Comparison of ENCODE assay signal across 1 cellular context in genomic region chr9:35078066-35078465, GRCh38.
TF ChIP-seq lines count a peak whose summit lies in the region.

No MANE protein-coding gene starts in this region.

TF ChIP-seq in HepG2, 621 proteins besides CTCF, POLR2A, EP300 and RAD21:
- TF ChIP-seq FOXK2 (IDR thresholded peaks at IDR 0.05) (no peak), AGO2 (optimal IDR thresholded peaks at IDR 0.05; ENCODE audit: low read depth, low read length) (no peak), ZNF737 (CRISPR knock-in tag; IDR thresholded peaks at IDR 0.05; ENCODE audit: borderline replicate concordance) (no peak), NR1H2 (CRISPR knock-in tag; IDR thresholded peaks at IDR 0.05; ENCODE audit: borderline replicate concordance, low read depth) (no peak), ZBTB43 (CRISPR knock-in tag; conservative IDR thresholded peaks at IDR 0.05) (no peak), HBP1 (CRISPR knock-in tag; IDR thresholded peaks at IDR 0.05; ENCODE audit: low read depth) (no peak), CREBL2 (CRISPR knock-in tag; IDR thresholded peaks at IDR 0.05; ENCODE audit: borderline replicate concordance) (no peak), ZFP36L2 (CRISPR knock-in tag; IDR thresholded peaks at IDR 0.05) (no peak), ERF (CRISPR knock-in tag; IDR thresholded peaks at IDR 0.05) (no peak), MEIS1 (CRISPR knock-in tag; IDR thresholded peaks at IDR 0.05; ENCODE audit: borderline replicate concordance) (no peak), ZNF691 (CRISPR knock-in tag; IDR thresholded peaks at IDR 0.05; ENCODE audit: borderline replicate concordance, low read depth) (no peak), IRF1 (CRISPR knock-in tag; IDR thresholded peaks at IDR 0.05; ENCODE audit: low read depth) (no peak), NFIB (CRISPR knock-in tag; IDR thresholded peaks at IDR 0.05; ENCODE audit: borderline replicate concordance) (no peak), TRAFD1 (CRISPR knock-in tag; IDR thresholded peaks at IDR 0.05; ENCODE audit: borderline replicate concordance) (no peak), NPAS2 (CRISPR knock-in tag; IDR thresholded peaks at IDR 0.05; ENCODE audit: borderline replicate concordance) (no peak), ZFP36 (IDR thresholded peaks at IDR 0.05; ENCODE audit: borderline replicate concordance, low read depth, low read length, partially characterized antibody) (no peak), ZSCAN30 (CRISPR knock-in tag; IDR thresholded peaks at IDR 0.05) (no peak), PHB2 (IDR thresholded peaks at IDR 0.05; ENCODE audit: partially characterized antibody) (no peak), THRA (CRISPR knock-in tag; IDR thresholded peaks at IDR 0.05; ENCODE audit: borderline replicate concordance) (no peak)
